2 cellular contexts compared by ENCODE assay signal in the genomic region with DNA sequence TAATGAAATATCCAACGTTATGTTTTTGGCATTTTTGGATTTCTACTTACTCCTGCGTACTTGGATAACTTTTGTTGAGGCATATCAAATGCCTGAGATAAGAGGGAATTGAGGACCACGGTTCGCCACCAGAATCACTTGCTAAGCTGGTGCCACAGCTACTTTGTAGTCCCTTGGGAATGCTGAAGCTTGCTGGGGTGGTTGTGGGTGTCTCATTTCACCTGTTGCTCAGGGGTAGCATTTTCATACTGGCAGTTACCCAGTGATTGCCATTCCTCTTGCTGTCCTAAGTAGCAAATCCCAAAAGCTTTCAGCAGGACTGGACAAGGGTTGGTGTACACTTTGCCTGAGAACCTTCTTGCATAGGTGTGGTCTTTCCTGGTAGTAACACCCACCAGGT.
TF ChIP-seq lines count a peak whose summit lies in the region.

No MANE protein-coding gene starts in this region.

TF ChIP-seq in GM23338, 12 proteins besides CTCF, POLR2A, EP300 and RAD21 (continues in another document):
- no peak for TF ChIP-seq REST (IDR thresholded peaks at IDR 0.05; ENCODE audit: unreplicated experiment)
- TF ChIP-seq POLR2AphosphoS5 (IDR thresholded peaks at IDR 0.05; ENCODE audit: low read depth) = no peak
- TF ChIP-seq, protein P1, sequence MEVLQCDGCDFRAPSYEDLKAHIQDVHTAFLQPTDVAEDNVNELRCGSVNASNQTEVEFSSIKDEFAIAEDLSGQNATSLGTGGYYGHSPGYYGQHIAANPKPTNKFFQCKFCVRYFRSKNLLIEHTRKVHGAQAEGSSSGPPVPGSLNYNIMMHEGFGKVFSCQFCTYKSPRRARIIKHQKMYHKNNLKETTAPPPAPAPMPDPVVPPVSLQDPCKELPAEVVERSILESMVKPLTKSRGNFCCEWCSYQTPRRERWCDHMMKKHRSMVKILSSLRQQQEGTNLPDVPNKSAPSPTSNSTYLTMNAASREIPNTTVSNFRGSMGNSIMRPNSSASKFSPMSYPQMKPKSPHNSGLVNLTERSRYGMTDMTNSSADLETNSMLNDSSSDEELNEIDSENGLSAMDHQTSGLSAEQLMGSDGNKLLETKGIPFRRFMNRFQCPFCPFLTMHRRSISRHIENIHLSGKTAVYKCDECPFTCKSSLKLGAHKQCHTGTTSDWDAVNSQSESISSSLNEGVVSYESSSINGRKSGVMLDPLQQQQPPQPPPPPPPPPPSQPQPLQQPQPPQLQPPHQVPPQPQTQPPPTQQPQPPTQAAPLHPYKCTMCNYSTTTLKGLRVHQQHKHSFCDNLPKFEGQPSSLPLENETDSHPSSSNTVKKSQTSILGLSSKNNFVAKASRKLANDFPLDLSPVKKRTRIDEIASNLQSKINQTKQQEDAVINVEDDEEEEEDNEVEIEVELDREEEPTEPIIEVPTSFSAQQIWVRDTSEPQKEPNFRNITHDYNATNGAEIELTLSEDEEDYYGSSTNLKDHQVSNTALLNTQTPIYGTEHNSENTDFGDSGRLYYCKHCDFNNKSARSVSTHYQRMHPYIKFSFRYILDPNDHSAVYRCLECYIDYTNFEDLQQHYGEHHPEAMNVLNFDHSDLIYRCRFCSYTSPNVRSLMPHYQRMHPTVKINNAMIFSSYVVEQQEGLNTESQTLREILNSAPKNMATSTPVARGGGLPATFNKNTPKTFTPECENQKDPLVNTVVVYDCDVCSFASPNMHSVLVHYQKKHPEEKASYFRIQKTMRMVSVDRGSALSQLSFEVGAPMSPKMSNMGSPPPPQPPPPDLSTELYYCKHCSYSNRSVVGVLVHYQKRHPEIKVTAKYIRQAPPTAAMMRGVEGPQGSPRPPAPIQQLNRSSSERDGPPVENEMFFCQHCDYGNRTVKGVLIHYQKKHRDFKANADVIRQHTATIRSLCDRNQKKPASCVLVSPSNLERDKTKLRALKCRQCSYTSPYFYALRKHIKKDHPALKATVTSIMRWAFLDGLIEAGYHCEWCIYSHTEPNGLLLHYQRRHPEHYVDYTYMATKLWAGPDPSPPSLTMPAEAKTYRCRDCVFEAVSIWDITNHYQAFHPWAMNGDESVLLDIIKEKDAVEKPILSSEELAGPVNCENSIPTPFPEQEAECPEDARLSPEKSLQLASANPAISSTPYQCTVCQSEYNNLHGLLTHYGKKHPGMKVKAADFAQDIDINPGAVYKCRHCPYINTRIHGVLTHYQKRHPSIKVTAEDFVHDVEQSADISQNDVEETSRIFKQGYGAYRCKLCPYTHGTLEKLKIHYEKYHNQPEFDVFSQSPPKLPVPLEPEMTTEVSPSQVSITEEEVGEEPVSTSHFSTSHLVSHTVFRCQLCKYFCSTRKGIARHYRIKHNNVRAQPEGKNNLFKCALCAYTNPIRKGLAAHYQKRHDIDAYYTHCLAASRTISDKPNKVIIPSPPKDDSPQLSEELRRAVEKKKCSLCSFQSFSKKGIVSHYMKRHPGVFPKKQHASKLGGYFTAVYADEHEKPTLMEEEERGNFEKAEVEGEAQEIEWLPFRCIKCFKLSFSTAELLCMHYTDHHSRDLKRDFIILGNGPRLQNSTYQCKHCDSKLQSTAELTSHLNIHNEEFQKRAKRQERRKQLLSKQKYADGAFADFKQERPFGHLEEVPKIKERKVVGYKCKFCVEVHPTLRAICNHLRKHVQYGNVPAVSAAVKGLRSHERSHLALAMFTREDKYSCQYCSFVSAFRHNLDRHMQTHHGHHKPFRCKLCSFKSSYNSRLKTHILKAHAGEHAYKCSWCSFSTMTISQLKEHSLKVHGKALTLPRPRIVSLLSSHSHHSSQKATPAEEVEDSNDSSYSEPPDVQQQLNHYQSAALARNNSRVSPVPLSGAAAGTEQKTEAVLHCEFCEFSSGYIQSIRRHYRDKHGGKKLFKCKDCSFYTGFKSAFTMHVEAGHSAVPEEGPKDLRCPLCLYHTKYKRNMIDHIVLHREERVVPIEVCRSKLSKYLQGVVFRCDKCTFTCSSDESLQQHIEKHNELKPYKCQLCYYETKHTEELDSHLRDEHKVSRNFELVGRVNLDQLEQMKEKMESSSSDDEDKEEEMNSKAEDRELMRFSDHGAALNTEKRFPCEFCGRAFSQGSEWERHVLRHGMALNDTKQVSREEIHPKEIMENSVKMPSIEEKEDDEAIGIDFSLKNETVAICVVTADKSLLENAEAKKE (CRISPR knock-in tag; IDR thresholded peaks at IDR 0.05) = no peak
- TF ChIP-seq ZNF114 (CRISPR knock-in tag; IDR thresholded peaks at IDR 0.05) = no peak
- TF ChIP-seq STAT1 (IDR thresholded peaks at IDR 0.05; ENCODE audit: unreplicated experiment) = no peak
- TF ChIP-seq ETS1 (IDR thresholded peaks at IDR 0.05) = no peak
- no peak for TF ChIP-seq EZH2 (IDR thresholded peaks at IDR 0.05; ENCODE audit: low read depth, unreplicated experiment)
- no peak for TF ChIP-seq ZNF331 (CRISPR knock-in tag; IDR thresholded peaks at IDR 0.05; ENCODE audit: low read depth)
- TF ChIP-seq JUNB (IDR thresholded peaks at IDR 0.05; ENCODE audit: unreplicated experiment) = no peak
- TF ChIP-seq NANOG (IDR thresholded peaks at IDR 0.05; ENCODE audit: borderline replicate concordance) = no peak

TF ChIP-seq in H1, 55 proteins besides CTCF, POLR2A, EP300 and RAD21 (continued from another document):
- TF ChIP-seq, protein P2, sequence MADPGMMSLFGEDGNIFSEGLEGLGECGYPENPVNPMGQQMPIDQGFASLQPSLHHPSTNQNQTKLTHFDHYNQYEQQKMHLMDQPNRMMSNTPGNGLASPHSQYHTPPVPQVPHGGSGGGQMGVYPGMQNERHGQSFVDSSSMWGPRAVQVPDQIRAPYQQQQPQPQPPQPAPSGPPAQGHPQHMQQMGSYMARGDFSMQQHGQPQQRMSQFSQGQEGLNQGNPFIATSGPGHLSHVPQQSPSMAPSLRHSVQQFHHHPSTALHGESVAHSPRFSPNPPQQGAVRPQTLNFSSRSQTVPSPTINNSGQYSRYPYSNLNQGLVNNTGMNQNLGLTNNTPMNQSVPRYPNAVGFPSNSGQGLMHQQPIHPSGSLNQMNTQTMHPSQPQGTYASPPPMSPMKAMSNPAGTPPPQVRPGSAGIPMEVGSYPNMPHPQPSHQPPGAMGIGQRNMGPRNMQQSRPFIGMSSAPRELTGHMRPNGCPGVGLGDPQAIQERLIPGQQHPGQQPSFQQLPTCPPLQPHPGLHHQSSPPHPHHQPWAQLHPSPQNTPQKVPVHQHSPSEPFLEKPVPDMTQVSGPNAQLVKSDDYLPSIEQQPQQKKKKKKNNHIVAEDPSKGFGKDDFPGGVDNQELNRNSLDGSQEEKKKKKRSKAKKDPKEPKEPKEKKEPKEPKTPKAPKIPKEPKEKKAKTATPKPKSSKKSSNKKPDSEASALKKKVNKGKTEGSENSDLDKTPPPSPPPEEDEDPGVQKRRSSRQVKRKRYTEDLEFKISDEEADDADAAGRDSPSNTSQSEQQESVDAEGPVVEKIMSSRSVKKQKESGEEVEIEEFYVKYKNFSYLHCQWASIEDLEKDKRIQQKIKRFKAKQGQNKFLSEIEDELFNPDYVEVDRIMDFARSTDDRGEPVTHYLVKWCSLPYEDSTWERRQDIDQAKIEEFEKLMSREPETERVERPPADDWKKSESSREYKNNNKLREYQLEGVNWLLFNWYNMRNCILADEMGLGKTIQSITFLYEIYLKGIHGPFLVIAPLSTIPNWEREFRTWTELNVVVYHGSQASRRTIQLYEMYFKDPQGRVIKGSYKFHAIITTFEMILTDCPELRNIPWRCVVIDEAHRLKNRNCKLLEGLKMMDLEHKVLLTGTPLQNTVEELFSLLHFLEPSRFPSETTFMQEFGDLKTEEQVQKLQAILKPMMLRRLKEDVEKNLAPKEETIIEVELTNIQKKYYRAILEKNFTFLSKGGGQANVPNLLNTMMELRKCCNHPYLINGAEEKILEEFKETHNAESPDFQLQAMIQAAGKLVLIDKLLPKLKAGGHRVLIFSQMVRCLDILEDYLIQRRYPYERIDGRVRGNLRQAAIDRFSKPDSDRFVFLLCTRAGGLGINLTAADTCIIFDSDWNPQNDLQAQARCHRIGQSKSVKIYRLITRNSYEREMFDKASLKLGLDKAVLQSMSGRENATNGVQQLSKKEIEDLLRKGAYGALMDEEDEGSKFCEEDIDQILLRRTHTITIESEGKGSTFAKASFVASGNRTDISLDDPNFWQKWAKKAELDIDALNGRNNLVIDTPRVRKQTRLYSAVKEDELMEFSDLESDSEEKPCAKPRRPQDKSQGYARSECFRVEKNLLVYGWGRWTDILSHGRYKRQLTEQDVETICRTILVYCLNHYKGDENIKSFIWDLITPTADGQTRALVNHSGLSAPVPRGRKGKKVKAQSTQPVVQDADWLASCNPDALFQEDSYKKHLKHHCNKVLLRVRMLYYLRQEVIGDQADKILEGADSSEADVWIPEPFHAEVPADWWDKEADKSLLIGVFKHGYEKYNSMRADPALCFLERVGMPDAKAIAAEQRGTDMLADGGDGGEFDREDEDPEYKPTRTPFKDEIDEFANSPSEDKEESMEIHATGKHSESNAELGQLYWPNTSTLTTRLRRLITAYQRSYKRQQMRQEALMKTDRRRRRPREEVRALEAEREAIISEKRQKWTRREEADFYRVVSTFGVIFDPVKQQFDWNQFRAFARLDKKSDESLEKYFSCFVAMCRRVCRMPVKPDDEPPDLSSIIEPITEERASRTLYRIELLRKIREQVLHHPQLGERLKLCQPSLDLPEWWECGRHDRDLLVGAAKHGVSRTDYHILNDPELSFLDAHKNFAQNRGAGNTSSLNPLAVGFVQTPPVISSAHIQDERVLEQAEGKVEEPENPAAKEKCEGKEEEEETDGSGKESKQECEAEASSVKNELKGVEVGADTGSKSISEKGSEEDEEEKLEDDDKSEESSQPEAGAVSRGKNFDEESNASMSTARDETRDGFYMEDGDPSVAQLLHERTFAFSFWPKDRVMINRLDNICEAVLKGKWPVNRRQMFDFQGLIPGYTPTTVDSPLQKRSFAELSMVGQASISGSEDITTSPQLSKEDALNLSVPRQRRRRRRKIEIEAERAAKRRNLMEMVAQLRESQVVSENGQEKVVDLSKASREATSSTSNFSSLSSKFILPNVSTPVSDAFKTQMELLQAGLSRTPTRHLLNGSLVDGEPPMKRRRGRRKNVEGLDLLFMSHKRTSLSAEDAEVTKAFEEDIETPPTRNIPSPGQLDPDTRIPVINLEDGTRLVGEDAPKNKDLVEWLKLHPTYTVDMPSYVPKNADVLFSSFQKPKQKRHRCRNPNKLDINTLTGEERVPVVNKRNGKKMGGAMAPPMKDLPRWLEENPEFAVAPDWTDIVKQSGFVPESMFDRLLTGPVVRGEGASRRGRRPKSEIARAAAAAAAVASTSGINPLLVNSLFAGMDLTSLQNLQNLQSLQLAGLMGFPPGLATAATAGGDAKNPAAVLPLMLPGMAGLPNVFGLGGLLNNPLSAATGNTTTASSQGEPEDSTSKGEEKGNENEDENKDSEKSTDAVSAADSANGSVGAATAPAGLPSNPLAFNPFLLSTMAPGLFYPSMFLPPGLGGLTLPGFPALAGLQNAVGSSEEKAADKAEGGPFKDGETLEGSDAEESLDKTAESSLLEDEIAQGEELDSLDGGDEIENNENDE (IDR thresholded peaks at IDR 0.05; ENCODE audit: insufficient replicate concordance, low read length) = no peak
- no peak for TF ChIP-seq BCL11A (IDR thresholded peaks at IDR 0.05; ENCODE audit: low read depth in 2 of 2, low read length in 2 of 2)
- no peak for TF ChIP-seq SUZ12 (IDR thresholded peaks at IDR 0.05; ENCODE audit: low read length)
- TF ChIP-seq NANOG (IDR thresholded peaks at IDR 0.05; ENCODE audit: insufficient read depth, low read depth, low read length, poor library complexity, severe bottlenecking) = no peak
- no peak for TF ChIP-seq JUND (IDR thresholded peaks at IDR 0.05; ENCODE audit: low read length)
- no peak for TF ChIP-seq RBBP5 (IDR thresholded peaks at IDR 0.05; ENCODE audit: borderline replicate concordance, low read depth, low read length)
- TF ChIP-seq RFX5 (IDR thresholded peaks at IDR 0.05; ENCODE audit: borderline replicate concordance, low read depth, low read length) = no peak
- no peak for TF ChIP-seq RNF2 (IDR thresholded peaks at IDR 0.05; ENCODE audit: borderline replicate concordance, low read depth, low read length, missing control alignments, poor library complexity, severe bottlenecking)
- TF ChIP-seq GTF2F1 (IDR thresholded peaks at IDR 0.05; ENCODE audit: borderline replicate concordance, low read depth, low read length) = no peak
- no peak for TF ChIP-seq GABPA (IDR thresholded peaks at IDR 0.05; ENCODE audit: borderline replicate concordance, insufficient read depth, low read length)
